8 cellular contexts compared by ENCODE assay signal in the genomic region with DNA sequence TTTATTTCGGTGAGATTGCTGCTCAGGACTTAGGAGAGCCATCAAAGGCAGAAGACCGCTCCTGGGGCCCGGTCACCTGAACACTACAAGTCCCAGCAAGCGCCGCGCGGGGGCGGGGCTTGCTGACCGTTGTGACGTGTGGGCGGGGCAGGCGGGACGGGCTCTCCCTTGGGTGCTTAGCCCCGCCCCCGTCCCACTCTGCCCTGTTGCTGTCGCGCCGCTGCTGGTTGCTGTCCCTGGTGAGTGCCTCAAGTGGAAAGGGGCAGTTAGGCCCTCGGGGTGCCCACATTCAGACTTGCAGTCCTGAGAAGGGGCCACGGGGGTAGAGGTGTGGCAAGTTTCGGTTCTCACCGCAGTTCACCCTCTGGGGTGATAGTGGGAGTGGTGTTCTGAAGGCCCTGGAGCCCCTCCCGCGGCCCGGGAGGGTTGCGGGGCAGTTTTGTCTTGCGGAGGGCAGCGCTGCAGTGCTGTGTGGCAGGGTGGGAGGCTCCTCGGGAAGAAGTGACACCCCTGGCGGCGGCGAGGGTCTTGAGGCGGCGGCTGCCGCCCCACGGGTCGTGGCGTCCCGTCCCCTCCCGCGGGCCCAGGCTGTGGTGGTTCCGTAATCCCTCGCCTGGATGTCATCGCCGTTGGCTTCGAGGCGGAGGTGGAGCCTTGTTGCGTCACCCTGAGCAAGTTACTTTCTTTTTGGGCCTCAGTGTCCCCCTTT. TPM values are rescaled to one million over a fixed set of nuclear protein-coding genes. Genes with fewer than 3 reads are reported as not detected.
DNase-seq lines count a peak whose midpoint lies in the region; ATAC-seq and TF ChIP-seq lines count a peak whose summit lies in the region.

A gene with protein sequence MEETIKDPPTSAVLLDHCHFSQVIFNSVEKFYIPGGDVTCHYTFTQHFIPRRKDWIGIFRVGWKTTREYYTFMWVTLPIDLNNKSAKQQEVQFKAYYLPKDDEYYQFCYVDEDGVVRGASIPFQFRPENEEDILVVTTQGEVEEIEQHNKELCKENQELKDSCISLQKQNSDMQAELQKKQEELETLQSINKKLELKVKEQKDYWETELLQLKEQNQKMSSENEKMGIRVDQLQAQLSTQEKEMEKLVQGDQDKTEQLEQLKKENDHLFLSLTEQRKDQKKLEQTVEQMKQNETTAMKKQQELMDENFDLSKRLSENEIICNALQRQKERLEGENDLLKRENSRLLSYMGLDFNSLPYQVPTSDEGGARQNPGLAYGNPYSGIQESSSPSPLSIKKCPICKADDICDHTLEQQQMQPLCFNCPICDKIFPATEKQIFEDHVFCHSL (plus strand): TSS at position 196 of the 709 bp plus-strand sequence. CDS start 10,673 bp downstream, outside the sequence.

- peak within 1 kb of the TSS; percentile 97 for H3K23ac ChIP-seq in IMR-90 (ENCODE audit: low read depth, low read length)

- H3K27ac ChIP-seq in IMR-90 (ENCODE audit: insufficient read depth, low read length) (peak within 1 kb of the TSS; percentile 87), OCI-LY7 (ENCODE audit: low read depth, low read length, poor library complexity, severe bottlenecking) (no peak within 1 kb of the TSS)

- no peak for TF ChIP-seq RAD21 in IMR-90 (IDR thresholded peaks at IDR 0.05; ENCODE audit: low read length)

- H3K4me1 ChIP-seq in IMR-90 (ENCODE audit: control insufficient read depth, insufficient read depth, low read length) (peaks cover 5% of the 10 kb centered on the region), OCI-LY7 (ENCODE audit: insufficient read depth, low read length, poor library complexity, severe bottlenecking) (peaks cover 7% of the 10 kb centered on the region)

- TF ChIP-seq CTCF in IMR-90 (conservative IDR thresholded peaks at IDR 0.05; ENCODE audit: low read depth, low read length) (no peak), OCI-LY7 (conservative IDR thresholded peaks at IDR 0.05; ENCODE audit: low read length) (peak; percentile 34), endothelial cell (IDR thresholded peaks at IDR 0.05; ENCODE audit: unreplicated experiment) (no peak)

- peak within 1 kb of the TSS; percentile 12 to 90 for H4K8ac ChIP-seq in IMR-90 (ENCODE audit: low read depth in 2 of 2, low read length in 2 of 2)

- peak; percentile 55; the same call in 1 of the 2 replicates for TF ChIP-seq POLR2A in IMR-90 (IDR thresholded peaks at IDR 0.05; ENCODE audit: low read depth, low read length)

- H2BK5ac ChIP-seq in IMR-90 (ENCODE audit: low read depth, low read length, poor library complexity, severe bottlenecking) = peak within 1 kb of the TSS; percentile 88

- H3K56ac ChIP-seq in IMR-90 (ENCODE audit: extremely low read depth, insufficient read depth, low read length) = peak within 1 kb of the TSS; percentile 67; the same call in 1 of the 2 replicates

- H3K9me3 ChIP-seq in IMR-90 (ENCODE audit: control insufficient read depth, insufficient read depth, low read length) (no peaks in the 10 kb centered on the region), OCI-LY7 (ENCODE audit: low read length) (no peaks in the 10 kb centered on the region)

- POLR2A ChIA-PET in IMR-90 (lab: Charles Lee; ENCODE audit: unreplicated experiment) = no interaction called here
- POLR2A ChIA-PET in OCI-LY7 (lab: Charles Lee) = no interaction called here

- peak within 1 kb of the TSS; percentile 71 for H4K5ac ChIP-seq in IMR-90 (ENCODE audit: low read depth, low read length)

- no peaks in the 10 kb centered on the region for H3K27me3 ChIP-seq in IMR-90 (ENCODE audit: control insufficient read depth, insufficient read depth, low read length)

- ATAC-seq in GM21515 (IDR thresholded peaks at IDR 0.05; ENCODE audit: unreplicated experiment) (peak; percentile 87), IMR-90 (ENCODE audit: low read depth) (peak; percentile 99)

- H3K79me2 ChIP-seq in OCI-LY7 (ENCODE audit: insufficient read depth, low read depth, low read length) = peaks cover 6% of the 10 kb centered on the region; the same call in 1 of the 2 replicates

- H2AFZ ChIP-seq in IMR-90 (replicated peaks; ENCODE audit: low read length, poor library complexity) (peak within 1 kb of the TSS; percentile 100), OCI-LY7 (ENCODE audit: low read length) (peak within 1 kb of the TSS; percentile 93)

- no peaks in the 10 kb centered on the region for H3K27me3 Mint-ChIP-seq in endothelial cell (ENCODE audit: unreplicated experiment)

- peak within 1 kb of the TSS; percentile 95 for H3K4me3 ChIP-seq in IMR-90 (ENCODE audit: insufficient read depth, low read depth, low read length)
- H3K4me3 ChIP-seq in OCI-LY7 (ENCODE audit: low read depth, low read length, poor library complexity, severe bottlenecking) = peak within 1 kb of the TSS; percentile 86

- no peaks in the 10 kb centered on the region for H3K9me2 ChIP-seq in OCI-LY7 (ENCODE audit: insufficient read depth, low read length)

- H3K79me1 ChIP-seq in IMR-90 (ENCODE audit: low read depth in 1 of 2, low read length in 2 of 2) = peaks cover 29 to 49% of the 10 kb centered on the region in 2 experiments

- H3K9me1 ChIP-seq in IMR-90 (ENCODE audit: insufficient read depth, low read length) = peaks cover 4% of the 10 kb centered on the region

- H3K9ac ChIP-seq in IMR-90 (ENCODE audit: low read depth, low read length) = peak within 1 kb of the TSS; percentile 84

- peak within 1 kb of the TSS; percentile 98 for H3K4me2 ChIP-seq in IMR-90 (ENCODE audit: low read depth, low read length)
- peak within 1 kb of the TSS; percentile 79 for H3K4me2 ChIP-seq in OCI-LY7 (ENCODE audit: low read length)

- H3K27ac Mint-ChIP-seq in endothelial cell (ENCODE audit: unreplicated experiment) = peak within 1 kb of the TSS; percentile 48

- WGBS in IMR-90 (ENCODE audit: extremely low coverage in 2 of 2, insufficient read length in 1 of 2), 2 experiments = 0% methylated on average over 22 of the region's 48 CpGs; no CpG with 5 or more reads in 1 of the 2 experiments

- H2AK9ac ChIP-seq in IMR-90 (replicated peaks; ENCODE audit: low read depth, low read length, poor library complexity) = peak within 1 kb of the TSS; percentile 95

- peak within 1 kb of the TSS; percentile 82 for H3K18ac ChIP-seq in IMR-90 (ENCODE audit: low read depth, low read length)

- CTCF ChIA-PET in IMR-90 (lab: Yijun Ruan, JAX) = interaction anchor here (0.6 to 1.5 kb wide), 2 partner anchors 25 to 48 kb away, joined by 5 to 7 read pairs; no protein-coding TSS in a partner anchor
- CTCF ChIA-PET in OCI-LY7 (lab: Charles Lee; ENCODE audit: unreplicated experiment) = no interaction called here

- in situ Hi-C loops in IMR-90 (cut with MboI; ENCODE audit: low sequenced_read_pairs) = no loop called here

- peak within 1 kb of the TSS; percentile 86 for H3K14ac ChIP-seq in IMR-90 (replicated peaks; ENCODE audit: low read depth, low read length)

- peak within 1 kb of the TSS; percentile 96 for H3K4me3 Mint-ChIP-seq in endothelial cell (ENCODE audit: unreplicated experiment)

- H2BK15ac ChIP-seq in IMR-90 (ENCODE audit: low read depth, low read length) = peak within 1 kb of the TSS; percentile 42; the same call in 1 of the 3 replicates

- no peaks in the 10 kb centered on the region for H3K36me3 Mint-ChIP-seq in endothelial cell (ENCODE audit: low read depth, unreplicated experiment)

- H4K91ac ChIP-seq in IMR-90 (ENCODE audit: insufficient read depth, low read depth, low read length) = peak within 1 kb of the TSS; percentile 88

- DNase-seq in DMS 273 (lab: John Stamatoyannopoulos, UW; ENCODE audit: unreplicated experiment) = peak; percentile 97
- peak; percentile 89 for DNase-seq in IMR-90
- DNase-seq in OCI-LY7 (ENCODE audit: low spot score) = peak; percentile 95
- peak; percentile 95 for DNase-seq in activated CD8-positive, alpha-beta memory T cell treated with anti-CD3 and anti-CD28 coated beads, Interleukin-2, amount 50 U/mL, for 48 hours
- DNase-seq in endothelial cell (ENCODE audit: low spot score) = peak; percentile 79
- DNase-seq in middle frontal gyrus (ENCODE audit: extremely low spot score, low spot score) = peak; percentile 96
- DNase-seq in stimulated activated CD8-positive, alpha-beta memory T cell treated with anti-CD3 and anti-CD28 coated beads, Interleukin-2, amount 100 ng/mL, for 48 hours (ENCODE audit: low read depth in 2 of 2) = peak; percentile 87 to 88

- dilution Hi-C loops in IMR-90 (cut with HindIII; ENCODE audit: low sequenced_read_pairs, unreplicated experiment) = no loop called here

- H3K9me3 Mint-ChIP-seq in endothelial cell (ENCODE audit: unreplicated experiment) = no peaks in the 10 kb centered on the region

- peaks cover 2% of the 10 kb centered on the region for H3K4me1 Mint-ChIP-seq in endothelial cell (ENCODE audit: unreplicated experiment)

- no TSS peak for BruUV-seq in IMR-90 (replicated peaks; lab: Mats Ljungman, UMichigan)
- no TSS peak for BruUV-seq in OCI-LY7 (replicated peaks; lab: Mats Ljungman, UMichigan)

- H2BK120ac ChIP-seq in IMR-90 (ENCODE audit: low read depth, low read length) = peak within 1 kb of the TSS; percentile 88

- no peak within 1 kb of the TSS for H2BK20ac ChIP-seq in IMR-90 (ENCODE audit: low read depth, low read length)

- peak within 1 kb of the TSS; percentile 76; the same call in 1 of the 2 replicates for H2AK5ac ChIP-seq in IMR-90 (ENCODE audit: low read depth, low read length)

- H4K20me1 ChIP-seq in IMR-90 (ENCODE audit: insufficient read depth, low read length) = peaks cover 15% of the 10 kb centered on the region; the same call in 1 of the 2 replicates
- H4K20me1 ChIP-seq in OCI-LY7 (ENCODE audit: insufficient read depth, low read length) = no peaks in the 10 kb centered on the region

- peak within 1 kb of the TSS; percentile 91 for H3K4ac ChIP-seq in IMR-90 (ENCODE audit: low read depth, low read length)

- H3K36me3 ChIP-seq in IMR-90 (ENCODE audit: control insufficient read depth, insufficient read depth, low read length) (no peaks in the 10 kb centered on the region), OCI-LY7 (ENCODE audit: insufficient read depth, low read length) (no peaks in the 10 kb centered on the region)

- intact Hi-C loops in IMR-90 (cut with micrococcal nuclease) = no loop called here
- intact Hi-C loops in OCI-LY7 (cut with micrococcal nuclease; ENCODE audit: unreplicated experiment) = no loop called here

TF ChIP-seq in IMR-90, 13 proteins besides CTCF, POLR2A, EP300 and RAD21 (continues in another document):
- peak; percentile 76 for TF ChIP-seq MAZ (IDR thresholded peaks at IDR 0.05; ENCODE audit: borderline replicate concordance, low read depth, low read length)
- TF ChIP-seq MAFK (IDR thresholded peaks at IDR 0.05; ENCODE audit: low read depth, low read length) = no peak

RNA-seq across cellular contexts. Expression of the gene that starts here (rescaled TPM):
- total RNA-seq in IMR-90 (2012; rRNA removed) (32.2 and 53.4 TPM in 2 replicates), OCI-LY7 (2022) (64.5 and 77.9 TPM in 2 replicates), endothelial cell (ENCODE audit: unreplicated experiment) (46.1 TPM)
- 31.1 and 35.9 TPM in 2 replicates for polyA plus RNA-seq in IMR-90 (2012; rRNA removed)
- 6.7 and 15.7 TPM in 2 replicates for polyA plus RNA-seq in IMR-90 (2012; cell fraction: cytosol; rRNA removed)
- polyA plus RNA-seq in IMR-90 (2012; cell fraction: nucleus; rRNA removed; ENCODE audit: low replicate concordance) = 7.9 and 49.3 TPM in 2 replicates
- total RNA-seq in OCI-LY7 (2014; rRNA removed; shearing (Covaris generic)) = 15.3 and 22.7 TPM in 2 replicates
